ENCODE assay signal across 8 cellular contexts in genomic region chr11:62727007-62727832, GRCh38. TPM values are rescaled to one million over a fixed set of nuclear protein-coding genes. Genes with fewer than 3 reads are reported as not detected.
DNase-seq lines count a peak whose midpoint lies in the region; ATAC-seq and TF ChIP-seq lines count a peak whose summit lies in the region.

TSS of gene HNRNPUL2 (minus strand) at chr11:62727457. CDS start at chr11:62727156, 301 bp downstream.

- peak within 1 kb of the TSS; percentile 96 for H3K4me3 ChIP-seq in kidney epithelial cell (ENCODE audit: low read depth, low read length)

- ATAC-seq in GM19043 (IDR thresholded peaks at IDR 0.05; ENCODE audit: low read depth, unreplicated experiment), result peak; percentile 64
- peak; percentile 69 for ATAC-seq in HG03378 (IDR thresholded peaks at IDR 0.05; ENCODE audit: unreplicated experiment)

- no peaks in the 10 kb centered on the region for H3K36me3 ChIP-seq in kidney epithelial cell (ENCODE audit: control insufficient read depth, insufficient read depth, low read length)

- no peak for TF ChIP-seq CTCF in kidney epithelial cell (IDR thresholded peaks at IDR 0.05; ENCODE audit: insufficient read depth, low read length, poor library complexity, severe bottlenecking)

- no peaks in the 10 kb centered on the region for H3K27me3 ChIP-seq in kidney epithelial cell (ENCODE audit: control insufficient read depth, insufficient read depth, low read length)

- DNase-seq in AG20443 (ENCODE audit: low spot score) (peak; percentile 98), NCI-H460 (ENCODE audit: extremely low read depth, low read depth) (peak; percentile 97), cerebellar nuclear complex (lab: John Stamatoyannopoulos, UW) (peak; percentile 91 to 92), kidney epithelial cell (ENCODE audit: low read depth) (peak; percentile 95)
- DNase-seq in activated CD4-positive, CD25-positive, alpha-beta regulatory T cell treated with anti-CD3 and anti-CD28 coated beads, Interleukin-2, amount 50 U/mL, for 72 hours, result peak; percentile 97
- DNase-seq in stimulated activated CD4-positive, alpha-beta T cell treated with anti-CD3 and anti-CD28 coated beads, Interleukin-15, amount 100 ng/mL, for 48 hours (ENCODE audit: low read depth in 2 of 2), result peak; percentile 97 to 98

RNA-seq across cellular contexts. Expression of gene HNRNPUL2, which starts in this region (rescaled TPM):
- total RNA-seq in NCI-H460 (2014; rRNA removed; shearing (Covaris generic)), result 4.4 and 7.5 TPM in 2 replicates
- 3.2 and 6.9 TPM in 2 replicates for polyA plus RNA-seq in NCI-H460 (2014; cell fraction: nucleus; rRNA removed)
- 12.8 and 14.3 TPM in 2 replicates for total RNA-seq in kidney epithelial cell

Comparison
In these comparisons a context has a peak if more than half of its experiments do, and no peak if none do; other contexts are left out.
1. Peak in every context shown above with its lines: DNase-seq, ATAC-seq and H3K4me3 ChIP-seq.